ENCODE assay signal across 2 cellular contexts in the genomic region with DNA sequence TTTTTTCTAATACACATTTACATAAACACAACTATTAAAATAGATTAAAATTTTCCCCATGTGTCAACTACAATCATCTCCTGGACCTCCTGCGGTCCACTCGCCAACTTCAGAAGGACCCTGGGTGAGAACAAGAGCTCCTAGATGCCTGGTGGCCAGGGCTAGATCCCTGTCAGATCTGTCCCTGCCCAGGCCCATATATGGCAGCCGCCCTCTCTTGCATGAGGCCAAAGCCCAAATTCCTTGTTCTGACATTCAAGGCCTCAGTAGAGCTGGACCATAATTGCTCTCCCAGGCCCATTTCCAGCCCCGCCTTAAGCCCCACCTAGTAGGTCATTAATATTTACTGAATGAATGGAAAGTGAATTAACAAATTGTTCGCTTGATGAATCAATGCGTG.
TF ChIP-seq lines count a peak whose summit lies in the region.

No MANE protein-coding gene starts in this region.

TF ChIP-seq in HepG2, 621 proteins besides CTCF, POLR2A, EP300 and RAD21:
- TF ChIP-seq SRF (IDR thresholded peaks at IDR 0.05; ENCODE audit: low read depth, low read length) (peak; percentile 83; the same call in 1 of the 2 replicates), TEAD2 (CRISPR knock-in tag; IDR thresholded peaks at IDR 0.05) (no peak)

TF ChIP-seq in H1, 55 proteins besides CTCF, POLR2A, EP300 and RAD21:
- TF ChIP-seq CBX5 (IDR thresholded peaks at IDR 0.05; ENCODE audit: low read depth, low read length), result no peak
- no peak for TF ChIP-seq CREB1 (IDR thresholded peaks at IDR 0.05)
- TF ChIP-seq SIRT6 (IDR thresholded peaks at IDR 0.05; ENCODE audit: low read length), result no peak
- peak; percentile 45; the same call in 1 of the 2 replicates for TF ChIP-seq SRF (IDR thresholded peaks at IDR 0.05; ENCODE audit: low read depth, low read length)
- TF ChIP-seq POLR2AphosphoS5 (IDR thresholded peaks at IDR 0.05; ENCODE audit: low read depth, low read length), result no peak
- TF ChIP-seq, protein P1, sequence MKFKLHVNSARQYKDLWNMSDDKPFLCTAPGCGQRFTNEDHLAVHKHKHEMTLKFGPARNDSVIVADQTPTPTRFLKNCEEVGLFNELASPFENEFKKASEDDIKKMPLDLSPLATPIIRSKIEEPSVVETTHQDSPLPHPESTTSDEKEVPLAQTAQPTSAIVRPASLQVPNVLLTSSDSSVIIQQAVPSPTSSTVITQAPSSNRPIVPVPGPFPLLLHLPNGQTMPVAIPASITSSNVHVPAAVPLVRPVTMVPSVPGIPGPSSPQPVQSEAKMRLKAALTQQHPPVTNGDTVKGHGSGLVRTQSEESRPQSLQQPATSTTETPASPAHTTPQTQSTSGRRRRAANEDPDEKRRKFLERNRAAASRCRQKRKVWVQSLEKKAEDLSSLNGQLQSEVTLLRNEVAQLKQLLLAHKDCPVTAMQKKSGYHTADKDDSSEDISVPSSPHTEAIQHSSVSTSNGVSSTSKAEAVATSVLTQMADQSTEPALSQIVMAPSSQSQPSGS (IDR thresholded peaks at IDR 0.05; ENCODE audit: low read length), result no peak
